In the genomic region with DNA sequence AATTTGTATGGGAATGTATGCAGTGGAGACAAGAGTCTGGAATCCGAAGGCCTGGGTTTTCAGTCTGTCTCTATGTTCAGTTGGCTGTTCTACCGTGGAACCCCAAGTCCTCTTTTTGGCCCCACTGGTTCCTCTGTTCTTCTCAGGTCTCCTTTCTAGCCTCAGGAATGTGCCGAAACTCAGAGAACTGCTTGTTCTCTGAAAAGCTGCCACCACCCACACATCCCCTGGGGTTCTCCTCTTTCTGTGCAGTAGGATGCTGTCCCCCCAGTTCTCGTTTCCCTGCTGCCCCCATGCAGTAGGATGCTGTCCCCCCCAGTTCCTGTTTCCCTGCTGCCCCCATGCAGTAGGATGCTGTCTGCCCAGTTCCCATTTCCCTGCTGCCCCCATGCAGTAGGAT, we compare ENCODE assay signal across 23 cellular contexts. TPM values are rescaled to one million over a fixed set of nuclear protein-coding genes. Genes with fewer than 3 reads are reported as not detected.
DNase-seq lines count a peak whose midpoint lies in the region; ATAC-seq and TF ChIP-seq lines count a peak whose summit lies in the region.
"Had no signal": no experiment of that assay in that cellular context is flagged by ENCODE, and none has a peak within 500 bp of the region (broad histone marks: within the 10 kb centered on the region; RNA-seq: fewer than 3 reads in every experiment).

No MANE protein-coding gene starts in this region.

- H3K79me1 ChIP-seq in neuronal stem cell (ENCODE audit: low read depth, low read length), result no peaks in the 10 kb centered on the region

- H3K4me3 ChIP-seq in neuronal stem cell (ENCODE audit: low read length in 2 of 2), result no peak overlapping the region
- H3K4me3 ChIP-seq in stomach smooth muscle (ENCODE audit: low read length in 2 of 2), result no peak overlapping the region
- H3K4me3 ChIP-seq: Peyer's patch, SJSA1 had no signal

- H3K9me3 ChIP-seq in neuronal stem cell (replicated peaks in 1 of 2; ENCODE audit: control insufficient read depth in 2 of 2, insufficient read depth in 1 of 2, low read depth in 1 of 2, low read length in 2 of 2), result no peaks in the 10 kb centered on the region
- H3K9me3 ChIP-seq in stomach smooth muscle (ENCODE audit: control insufficient read depth in 2 of 2, low read length in 2 of 2), result no peaks in the 10 kb centered on the region
- H3K9me3 ChIP-seq: Peyer's patch, SJSA1 had no signal

- ATAC-seq in activated T-cell treated with anti-CD3 and anti-CD28 coated beads, Interleukin-2, amount 50 U/mL, for 72 hours (replicated peaks in 1 of 2), result no peak
- no peak for ATAC-seq in HG03521 (IDR thresholded peaks at IDR 0.05; ENCODE audit: unreplicated experiment)
- ATAC-seq in WTC11, result no peak

- no peak overlapping the region for H3K23ac ChIP-seq in neuronal stem cell (ENCODE audit: low read depth, low read length, poor library complexity)

- CTCF ChIA-PET in WTC11 (lab: Charles Lee), result interaction anchor here (1.3 to 1.7 kb wide), 3 partner anchors 10 to 26 kb away, joined by 6 to 9 read pairs (median 6); no protein-coding TSS in a partner anchor

- H2AFZ ChIP-seq in neuronal stem cell (ENCODE audit: low read length), result no peak overlapping the region

- no peaks in the 10 kb centered on the region for H3K36me3 ChIP-seq in neuronal stem cell (replicated peaks in 1 of 2; ENCODE audit: control insufficient read depth in 2 of 2, insufficient read depth in 2 of 2, low read length in 2 of 2)
- H3K36me3 ChIP-seq in stomach smooth muscle (ENCODE audit: control insufficient read depth in 2 of 2, insufficient read depth in 2 of 2, low read length in 2 of 2), result no peaks in the 10 kb centered on the region
- H3K36me3 ChIP-seq: Peyer's patch, SJSA1 had no signal

- H2BK120ac ChIP-seq in neuronal stem cell (ENCODE audit: low read depth, low read length), result no peak overlapping the region

- no peak overlapping the region for H3K4me3 Mint-ChIP-seq in brain
- no peak overlapping the region for H3K4me3 Mint-ChIP-seq in activated T-cell treated with anti-CD3 and anti-CD28 coated beads, Interleukin-2, amount 50 U/mL, for 72 hours
- no peak overlapping the region for H3K4me3 Mint-ChIP-seq in WTC11
- H3K4me3 Mint-ChIP-seq: CD14-positive monocyte, IgD-negative memory B cell had no signal

- H4K91ac ChIP-seq in neuronal stem cell (ENCODE audit: low read depth, low read length, poor library complexity), result no peak overlapping the region

- no peak overlapping the region for H3K4me2 ChIP-seq in neuronal stem cell (ENCODE audit: insufficient read depth, low read length, poor library complexity, severe bottlenecking)

- no peaks in the 10 kb centered on the region for H3K9me3 Mint-ChIP-seq in brain
- H3K9me3 Mint-ChIP-seq in activated T-cell treated with anti-CD3 and anti-CD28 coated beads, Interleukin-2, amount 50 U/mL, for 72 hours, result no peaks in the 10 kb centered on the region
- no peaks in the 10 kb centered on the region for H3K9me3 Mint-ChIP-seq in WTC11
- H3K9me3 Mint-ChIP-seq: IgD-negative memory B cell had no signal

- H3K36me3 Mint-ChIP-seq in brain (no peaks in the 10 kb centered on the region), WTC11 (no peaks in the 10 kb centered on the region)
- H3K36me3 Mint-ChIP-seq in activated T-cell treated with anti-CD3 and anti-CD28 coated beads, Interleukin-2, amount 50 U/mL, for 72 hours (ENCODE audit: insufficient read depth in 2 of 2), result no peaks in the 10 kb centered on the region
- H3K36me3 Mint-ChIP-seq: CD14-positive monocyte, IgD-negative memory B cell had no signal

- WGBS in neuronal stem cell (ENCODE audit: extremely low coverage in 2 of 2, insufficient read length in 2 of 2, insufficient replicate concordance in 1 of 2), 2 donors, result no CpG with 5 or more reads among the region's 4 CpGs

- H3K18ac ChIP-seq in neuronal stem cell (ENCODE audit: low read length), result no peak overlapping the region

- no peak overlapping the region for H4K8ac ChIP-seq in neuronal stem cell (ENCODE audit: low read depth, low read length)

- no peaks in the 10 kb centered on the region for H3K27me3 ChIP-seq in neuronal stem cell (ENCODE audit: control insufficient read depth in 3 of 3, insufficient read depth in 3 of 3, low read depth in 1 of 3, low read length in 3 of 3)
- H3K27me3 ChIP-seq in stomach smooth muscle (ENCODE audit: control insufficient read depth in 1 of 2, insufficient read depth in 2 of 2, low read length in 2 of 2), result no peaks in the 10 kb centered on the region
- H3K27me3 ChIP-seq: Peyer's patch, SJSA1 had no signal

- no peak overlapping the region for H2BK15ac ChIP-seq in neuronal stem cell (ENCODE audit: low read length)

- POLR2A ChIA-PET in WTC11 (lab: Charles Lee), result no interaction called here

- H3K27ac ChIP-seq in neuronal stem cell (replicated peaks; ENCODE audit: low read length) (no peak overlapping the region), stomach smooth muscle (ENCODE audit: low read length) (peak overlapping the region; percentile 11)
- H3K27ac ChIP-seq: Peyer's patch, SJSA1 had no signal

- no peak overlapping the region for H3K4ac ChIP-seq in neuronal stem cell (ENCODE audit: low read length)

- H3K4me1 Mint-ChIP-seq in brain (peaks cover 56% of the 10 kb centered on the region), WTC11 (peaks cover 11% of the 10 kb centered on the region)
- H3K4me1 Mint-ChIP-seq in activated T-cell treated with anti-CD3 and anti-CD28 coated beads, Interleukin-2, amount 50 U/mL, for 72 hours (ENCODE audit: low read depth), result no peaks in the 10 kb centered on the region
- H3K4me1 Mint-ChIP-seq: IgD-negative memory B cell had no signal

- no peak overlapping the region for H2AK5ac ChIP-seq in neuronal stem cell (ENCODE audit: low read depth, low read length)

- H3K27ac Mint-ChIP-seq in brain (peak overlapping the region in 4 of 5 experiments; percentile 12 to 65 (median 23)), WTC11 (no peak overlapping the region)
- H3K27ac Mint-ChIP-seq in activated T-cell treated with anti-CD3 and anti-CD28 coated beads, Interleukin-2, amount 50 U/mL, for 72 hours, result no peak overlapping the region
- H3K27ac Mint-ChIP-seq: IgD-negative memory B cell had no signal

- no peaks in the 10 kb centered on the region for H3K27me3 Mint-ChIP-seq in brain
- H3K27me3 Mint-ChIP-seq in activated T-cell treated with anti-CD3 and anti-CD28 coated beads, Interleukin-2, amount 50 U/mL, for 72 hours (ENCODE audit: low read depth), result no peaks in the 10 kb centered on the region
- no peaks in the 10 kb centered on the region; the same call in 1 of the 2 replicates for H3K27me3 Mint-ChIP-seq in WTC11 (ENCODE audit: low read depth)

- H3K4me1 ChIP-seq in neuronal stem cell (ENCODE audit: control insufficient read depth in 2 of 2, insufficient read depth in 1 of 2, low read depth in 1 of 2, low read length in 2 of 2), result peaks cover 2 to 15% of the 10 kb centered on the region in 2 donors
- H3K4me1 ChIP-seq in stomach smooth muscle (ENCODE audit: control insufficient read depth, insufficient read depth, low read length), result peaks cover 35% of the 10 kb centered on the region

- H3K9ac ChIP-seq in neuronal stem cell (ENCODE audit: low read depth, low read length, poor library complexity) (peak overlapping the region; percentile 31), stomach smooth muscle (ENCODE audit: low read length in 2 of 2) (no peak overlapping the region)

- no peak overlapping the region for H3K14ac ChIP-seq in neuronal stem cell (ENCODE audit: low read length)

- DNase-seq in CD1c-positive myeloid dendritic cell (ENCODE audit: extremely low spot score), result peak; percentile 68
- DNase-seq in neuronal stem cell (ENCODE audit: low spot score), result no peak
- no peak for DNase-seq in activated T-cell treated with anti-CD3 and anti-CD28 coated beads, Interleukin-2, amount 50 U/mL, for 72 hours
- no peak for DNase-seq in retina
- DNase-seq in WTC11 (ENCODE audit: low spot score), result no peak
- DNase-seq: EL, GF-D8, GOT3, NCI-H1694, NCI-H2081, NCI-H2171, NCI-H524 treated with DMSO at 0.1 percent for 48 hours, NCI-H82, Peyer's patch had no signal

- TF ChIP-seq CTCF in brain (conservative IDR thresholded peaks at IDR 0.05) (no peak), WTC11 (IDR thresholded peaks at IDR 0.05) (no peak)

- H2BK12ac ChIP-seq in neuronal stem cell (ENCODE audit: low read length), result no peak overlapping the region

- H2BK5ac ChIP-seq in neuronal stem cell (ENCODE audit: low read length), result no peak overlapping the region

TF ChIP-seq in WTC11, 78 proteins besides CTCF, POLR2A, EP300 and RAD21 (continues in another document):
- TF ChIP-seq, protein P1, sequence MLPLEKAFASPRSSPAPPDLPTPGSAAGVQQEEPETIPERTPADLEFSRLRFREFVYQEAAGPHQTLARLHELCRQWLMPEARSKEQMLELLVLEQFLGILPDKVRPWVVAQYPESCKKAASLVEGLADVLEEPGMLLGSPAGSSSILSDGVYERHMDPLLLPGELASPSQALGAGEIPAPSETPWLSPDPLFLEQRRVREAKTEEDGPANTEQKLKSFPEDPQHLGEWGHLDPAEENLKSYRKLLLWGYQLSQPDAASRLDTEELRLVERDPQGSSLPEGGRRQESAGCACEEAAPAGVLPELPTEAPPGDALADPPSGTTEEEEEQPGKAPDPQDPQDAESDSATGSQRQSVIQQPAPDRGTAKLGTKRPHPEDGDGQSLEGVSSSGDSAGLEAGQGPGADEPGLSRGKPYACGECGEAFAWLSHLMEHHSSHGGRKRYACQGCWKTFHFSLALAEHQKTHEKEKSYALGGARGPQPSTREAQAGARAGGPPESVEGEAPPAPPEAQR (CRISPR knock-in tag; IDR thresholded peaks at IDR 0.05), result no peak

RNA-seq across cellular contexts. Expression of gene OPTC, which starts 35.0 kb away (rescaled TPM):
- not detected for polyA plus RNA-seq in brain (ENCODE audit: insufficient read depth, low read depth, low replicate concordance)
- 0.11 TPM for polyA plus RNA-seq in neuronal stem cell (2013, experiment 1 of 2)
- 0.08 TPM for polyA plus RNA-seq in neuronal stem cell (2013, experiment 2 of 2)
- total RNA-seq in activated T-cell treated with anti-CD3 and anti-CD28 coated beads, Interleukin-2, amount 50 U/mL, for 72 hours, result not detected
- 0.55 to 1.2 TPM (median 0.76 TPM) in 3 replicates for total RNA-seq in WTC11 (2021)
- total RNA-seq: A673, M059J, OCI-LY7, Peyer's patch, SJSA1 had no signal
- polyA plus RNA-seq: CD14-positive monocyte, IgD-negative memory B cell had no signal

RNA-seq across cellular contexts. Expression of gene PRELP, which starts 53.4 kb away (rescaled TPM):
- polyA plus RNA-seq in brain (ENCODE audit: insufficient read depth, low read depth, low replicate concordance), result 13.3 TPM
- polyA plus RNA-seq in neuronal stem cell (2013, experiment 1 of 2), result 3.9 TPM
- 4.0 TPM for polyA plus RNA-seq in neuronal stem cell (2013, experiment 2 of 2)
- not detected for total RNA-seq in activated T-cell treated with anti-CD3 and anti-CD28 coated beads, Interleukin-2, amount 50 U/mL, for 72 hours
- total RNA-seq in WTC11 (2021), result 0.17 to 0.23 TPM (median 0.18 TPM) in 3 replicates
- total RNA-seq: A673, M059J, OCI-LY7, SJSA1 had no signal
- polyA plus RNA-seq: CD14-positive monocyte, IgD-negative memory B cell had no signal

Comparison
In these comparisons a context has a peak if more than half of its experiments do, and no peak if none do; other contexts are left out.
1. H3K27ac Mint-ChIP-seq: peak in brain (4 of 5); none in activated T-cell treated with anti-CD3 and anti-CD28 coated beads, Interleukin-2, amount 50 U/mL, for 72 hours (single experiment) and WTC11 (single experiment).